1 cellular context compared by ENCODE assay signal in the genomic region with DNA sequence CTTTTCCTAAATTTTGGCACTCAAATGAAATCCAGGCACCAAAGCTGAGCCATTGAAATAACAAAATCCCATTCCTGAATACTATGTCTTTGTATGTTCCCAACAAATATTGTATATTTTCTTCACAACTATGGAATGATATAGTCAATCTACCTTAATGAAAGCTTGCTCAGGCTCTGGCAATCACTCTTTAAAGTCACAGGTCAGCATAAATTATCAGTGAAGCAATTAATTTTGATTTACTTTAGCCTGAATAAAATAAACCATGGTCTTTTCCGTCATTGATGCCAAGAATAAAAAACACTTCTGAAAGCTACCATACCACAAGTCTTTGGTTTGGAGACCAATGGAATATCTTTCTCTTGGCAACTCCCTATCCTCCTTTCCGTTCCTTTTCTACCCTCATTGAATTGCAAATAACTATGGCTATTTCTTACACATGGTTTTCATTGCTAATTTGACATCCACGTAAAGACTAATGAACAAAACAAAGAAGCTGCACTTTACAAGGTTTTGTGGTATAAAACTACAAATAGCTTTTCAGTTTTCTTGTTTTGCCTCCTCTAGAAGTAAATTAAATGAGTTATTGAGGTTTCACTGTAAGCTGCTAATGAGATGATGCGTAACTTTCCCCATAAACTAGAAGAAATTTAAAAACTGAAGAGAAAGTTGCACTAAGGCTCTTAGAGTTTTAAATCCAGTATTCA.
TF ChIP-seq lines count a peak whose summit lies in the region.

No MANE protein-coding gene starts in this region.

TF ChIP-seq in GM23338, 12 proteins besides CTCF, POLR2A, EP300 and RAD21 (continued from another document):
- TF ChIP-seq ETS1 (IDR thresholded peaks at IDR 0.05), result no peak
- TF ChIP-seq EZH2 (IDR thresholded peaks at IDR 0.05; ENCODE audit: low read depth, unreplicated experiment), result no peak
